8 cellular contexts compared by ENCODE assay signal in genomic region chr3:128052831-128053419, GRCh38. TPM values are rescaled to one million over a fixed set of nuclear protein-coding genes. Genes with fewer than 3 reads are reported as not detected.
A peak's percentile ranks its signal among the peaks of the same experiment; 100 is the strongest.
DNase-seq lines count a peak whose midpoint lies in the region; ATAC-seq lines count a peak whose summit lies in the region.

No MANE protein-coding gene starts in this region.

- H3K9me3 ChIP-seq in mononuclear cell (ENCODE audit: low read depth, low read length) = no peaks in the 10 kb centered on the region

- peak overlapping the region; percentile 85 for H3K4me3 ChIP-seq in mononuclear cell (ENCODE audit: low read length)

- H3K27ac ChIP-seq in cingulate gyrus (ENCODE audit: low read depth, low read length) = peak overlapping the region; percentile 72

- no peak for ATAC-seq in GM18868 (IDR thresholded peaks at IDR 0.05; ENCODE audit: unreplicated experiment)

- peaks cover 37% of the 10 kb centered on the region for H3K4me1 ChIP-seq in mononuclear cell (ENCODE audit: insufficient read depth, low read length)

- DNase-seq in DMS 273 (lab: John Stamatoyannopoulos, UW; ENCODE audit: unreplicated experiment) (peak; percentile 76), NAMALWA (ENCODE audit: low spot score) (peak; percentile 44), NCI-H82 (lab: John Stamatoyannopoulos, UW) (no peak), activated gamma-delta T cell treated with Interleukin-2 at 50 U/mL for 16 hours (no peak)
- DNase-seq in effector CD4-positive, alpha-beta T cell = no peak

- H3K27me3 ChIP-seq in mononuclear cell (ENCODE audit: insufficient read depth, low read length) = no peaks in the 10 kb centered on the region

RNA-seq across cellular contexts. Expression of gene SEC61A1, which starts 0.7 kb away (rescaled TPM):
- 68.8 TPM for total RNA-seq in mononuclear cell

Comparison
In these comparisons a context has a peak if more than half of its experiments do, and no peak if none do; other contexts are left out.
1. DNase-seq: peak in DMS 273 (single experiment) and NAMALWA (single experiment); none in effector CD4-positive, alpha-beta T cell (single experiment), NCI-H82 (single experiment) and activated gamma-delta T cell treated with Interleukin-2 at 50 U/mL for 16 hours (single experiment).